Comparison of ENCODE assay signal across 9 cellular contexts in the genomic region with DNA sequence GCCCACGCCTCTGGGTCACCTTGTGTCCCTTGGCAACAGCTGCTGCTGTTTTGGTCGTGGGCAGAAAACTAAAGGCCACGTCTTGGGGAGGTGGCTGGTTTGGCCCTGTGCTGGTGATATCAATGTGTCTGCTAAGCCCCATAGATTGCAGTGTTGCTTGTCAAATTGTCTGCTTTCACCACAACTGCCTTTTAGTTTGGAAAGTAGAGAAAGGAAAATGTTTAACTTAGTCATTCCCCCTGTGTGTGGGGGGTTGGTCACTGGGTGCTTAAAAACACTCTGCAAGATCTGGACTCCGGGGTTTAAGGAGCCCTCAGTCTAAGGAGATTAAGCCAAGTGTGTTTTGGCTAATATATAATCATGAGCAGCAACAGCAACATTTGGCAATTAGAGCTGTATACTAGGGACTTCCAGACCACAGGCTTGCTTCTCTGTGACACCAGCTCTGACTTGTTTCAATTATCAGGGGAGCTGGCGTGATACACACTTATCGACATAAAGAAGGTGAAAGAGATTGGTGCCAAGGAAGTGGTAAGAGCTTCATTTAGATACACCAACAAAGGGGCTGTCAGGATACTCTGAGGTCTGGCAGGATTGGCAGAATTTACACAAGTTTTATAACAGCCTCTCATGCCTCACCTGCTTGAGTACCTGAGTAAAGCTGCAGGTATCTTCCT. TPM values are rescaled to one million over a fixed set of nuclear protein-coding genes. Genes with fewer than 3 reads are reported as not detected.
DNase-seq lines count a peak whose midpoint lies in the region; TF ChIP-seq lines count a peak whose summit lies in the region.
"Had no signal": no experiment of that assay in that cellular context is flagged by ENCODE, and none has a peak within 500 bp of the region (broad histone marks: within the 10 kb centered on the region; RNA-seq: fewer than 3 reads in every experiment).

No MANE protein-coding gene starts in this region.

- H3K9ac ChIP-seq in neuronal stem cell (ENCODE audit: low read depth, low read length, poor library complexity): no peak overlapping the region

- no peak overlapping the region for H4K8ac ChIP-seq in neuronal stem cell (ENCODE audit: low read depth, low read length)

- no peak overlapping the region for H3K23ac ChIP-seq in neuronal stem cell (ENCODE audit: low read depth, low read length, poor library complexity)

- no peak overlapping the region for H3K14ac ChIP-seq in neuronal stem cell (ENCODE audit: low read length)

- H3K18ac ChIP-seq in neuronal stem cell (ENCODE audit: low read length): no peak overlapping the region

- H3K27ac Mint-ChIP-seq in CD4-positive, alpha-beta memory T cell: peak overlapping the region; percentile 66 to 96 (median 96)
- H3K27ac Mint-ChIP-seq in chondrocyte (ENCODE audit: unreplicated experiment): peak overlapping the region; percentile 57

- H3K4me1 Mint-ChIP-seq in CD4-positive, alpha-beta memory T cell: peaks cover 51 to 74% (median 62%) of the 10 kb centered on the region in 4 donors
- peaks cover 47% of the 10 kb centered on the region for H3K4me1 Mint-ChIP-seq in chondrocyte (ENCODE audit: low read depth)

- DNase-seq in CD4-positive, alpha-beta memory T cell: peak in 4 of 5 donors; percentile 28 to 47 (median 39)
- DNase-seq in NCI-H82 (lab: John Stamatoyannopoulos, UW) (peak; percentile 80), chondrocyte (ENCODE audit: low spot score) (no peak), neuronal stem cell (ENCODE audit: low spot score) (no peak), cerebellar nuclear complex (lab: John Stamatoyannopoulos, UW) (no peak), midbrain (lab: John Stamatoyannopoulos, UW) (no peak), NAMALWA (ENCODE audit: low spot score) (no peak), T-helper 9 cell (no peak)

- peaks cover 21 to 38% of the 10 kb centered on the region in 2 donors for H3K36me3 Mint-ChIP-seq in CD4-positive, alpha-beta memory T cell
- peaks cover 5% of the 10 kb centered on the region for H3K36me3 Mint-ChIP-seq in chondrocyte (ENCODE audit: low read depth)

- H3K4ac ChIP-seq in neuronal stem cell (ENCODE audit: low read length): no peak overlapping the region

- no peak overlapping the region for H3K4me2 ChIP-seq in neuronal stem cell (ENCODE audit: insufficient read depth, low read length, poor library complexity, severe bottlenecking)

- no CpG with 5 or more reads among the region's 6 CpGs for WGBS in neuronal stem cell (ENCODE audit: extremely low coverage in 2 of 2, insufficient read length in 2 of 2, insufficient replicate concordance in 1 of 2), 2 donors

- H3K9me3 ChIP-seq in CD4-positive, alpha-beta memory T cell (ENCODE audit: control insufficient read depth in 1 of 2, low read length in 2 of 2): no peaks in the 10 kb centered on the region
- H3K9me3 ChIP-seq in neuronal stem cell (replicated peaks in 1 of 2; ENCODE audit: control insufficient read depth in 2 of 2, insufficient read depth in 1 of 2, low read depth in 1 of 2, low read length in 2 of 2): peaks cover 0 to 6% of the 10 kb centered on the region in 2 donors

- H3K9me3 Mint-ChIP-seq in CD4-positive, alpha-beta memory T cell: no peaks in the 10 kb centered on the region
- no peaks in the 10 kb centered on the region for H3K9me3 Mint-ChIP-seq in chondrocyte (ENCODE audit: low read depth)

- no peak overlapping the region for H2AK5ac ChIP-seq in neuronal stem cell (ENCODE audit: low read depth, low read length)

- H3K27me3 ChIP-seq in CD4-positive, alpha-beta memory T cell (ENCODE audit: insufficient read depth, low read length): no peaks in the 10 kb centered on the region
- H3K27me3 ChIP-seq in neuronal stem cell (ENCODE audit: control insufficient read depth in 3 of 3, insufficient read depth in 3 of 3, low read depth in 1 of 3, low read length in 3 of 3): peaks cover 0 to 1% (median 0%) of the 10 kb centered on the region in 3 experiments

- H3K36me3 ChIP-seq in CD4-positive, alpha-beta memory T cell (ENCODE audit: insufficient read depth, low read length): peaks cover 4% of the 10 kb centered on the region
- peaks cover 0 to 37% of the 10 kb centered on the region in 2 donors for H3K36me3 ChIP-seq in neuronal stem cell (replicated peaks in 1 of 2; ENCODE audit: control insufficient read depth in 2 of 2, insufficient read depth in 2 of 2, low read length in 2 of 2)

- peak overlapping the region; percentile 10 for H2BK15ac ChIP-seq in neuronal stem cell (ENCODE audit: low read length)

- H2AFZ ChIP-seq in neuronal stem cell (ENCODE audit: low read length): no peak overlapping the region

- no peaks in the 10 kb centered on the region for H3K27me3 Mint-ChIP-seq in CD4-positive, alpha-beta memory T cell
- H3K27me3 Mint-ChIP-seq in chondrocyte (ENCODE audit: low read depth): no peaks in the 10 kb centered on the region

- POLR2A ChIA-PET in CD4-positive, alpha-beta memory T cell (lab: Charles Lee; ENCODE audit: partially characterized antibody): interaction anchor here (0.7 to 14.0 kb wide), 15 partner anchors 15 to 172 kb away, joined by 3 to 382 read pairs (median 4); no protein-coding TSS in a partner anchor

- no peak overlapping the region for H4K91ac ChIP-seq in neuronal stem cell (ENCODE audit: low read depth, low read length, poor library complexity)

- H3K4me3 Mint-ChIP-seq in CD4-positive, alpha-beta memory T cell: peak overlapping the region; percentile 94 to 99 (median 98)
- peak overlapping the region; percentile 97 for H3K4me3 Mint-ChIP-seq in chondrocyte (ENCODE audit: unreplicated experiment)

- H3K79me1 ChIP-seq in neuronal stem cell (ENCODE audit: low read depth, low read length): peaks cover 3% of the 10 kb centered on the region

- no peak overlapping the region for H2BK12ac ChIP-seq in neuronal stem cell (ENCODE audit: low read length)

- H2BK120ac ChIP-seq in neuronal stem cell (ENCODE audit: low read depth, low read length): no peak overlapping the region

- H3K4me1 ChIP-seq in CD4-positive, alpha-beta memory T cell (ENCODE audit: insufficient read depth, low read length): peaks cover 77% of the 10 kb centered on the region
- H3K4me1 ChIP-seq in neuronal stem cell (ENCODE audit: control insufficient read depth in 2 of 2, insufficient read depth in 1 of 2, low read depth in 1 of 2, low read length in 2 of 2): peaks cover 23 to 31% of the 10 kb centered on the region in 2 donors

- H3K27ac ChIP-seq in CD4-positive, alpha-beta memory T cell (ENCODE audit: low read depth, low read length): peak overlapping the region; percentile 66
- H3K27ac ChIP-seq in neuronal stem cell (replicated peaks; ENCODE audit: low read length): no peak overlapping the region
- H3K27ac ChIP-seq: SK-N-MC had no signal

- H3K4me3 ChIP-seq in CD4-positive, alpha-beta memory T cell (ENCODE audit: low read length in 2 of 2): peak overlapping the region; percentile 79 to 94
- peak overlapping the region in 1 of 2 donors; percentile 93 for H3K4me3 ChIP-seq in neuronal stem cell (ENCODE audit: low read length in 2 of 2)

- intact Hi-C loops in CD4-positive, alpha-beta memory T cell (cut with micrococcal nuclease): loop anchor here (2.0 to 5.0 kb wide), 3 partner anchors 52 to 128 kb away; no protein-coding TSS in a partner anchor

- H2BK5ac ChIP-seq in neuronal stem cell (ENCODE audit: low read length): no peak overlapping the region

- TF ChIP-seq CTCF in chondrocyte (IDR thresholded peaks at IDR 0.05): no peak

- CTCF ChIA-PET in CD4-positive, alpha-beta memory T cell (lab: Charles Lee; ENCODE audit: partially characterized antibody): interaction anchor here (0.7 to 8.3 kb wide), 9 partner anchors 13 to 171 kb away, joined by 3 to 71 read pairs (median 3); no protein-coding TSS in a partner anchor

RNA-seq across cellular contexts. Expression of gene SMAD3, which starts 3.5 kb away (rescaled TPM):
- total RNA-seq in CD4-positive, alpha-beta memory T cell: 100 to 1,000 TPM; 189 to 197 TPM
- polyA plus RNA-seq in CD4-positive, alpha-beta memory T cell: 10 to 100 TPM; 14.6 to 31.9 TPM
- total RNA-seq in chondrocyte: 19.0 to 27.2 TPM (median 23.2 TPM) in 3 replicates
- polyA plus RNA-seq in neuronal stem cell (2013, experiment 1 of 2): 32.6 TPM
- polyA plus RNA-seq in neuronal stem cell (2013, experiment 2 of 2): 32.9 TPM

Comparison
In these comparisons a context has a peak if more than half of its experiments do, and no peak if none do; other contexts are left out.
1. DNase-seq: peak in CD4-positive, alpha-beta memory T cell (4 of 5) and NCI-H82 (single experiment); none in chondrocyte (single experiment), neuronal stem cell (single experiment), cerebellar nuclear complex (0 of 2), midbrain (single experiment), NAMALWA (single experiment) and T-helper 9 cell (single experiment).